16 cellular contexts compared by ENCODE assay signal in the genomic region with DNA sequence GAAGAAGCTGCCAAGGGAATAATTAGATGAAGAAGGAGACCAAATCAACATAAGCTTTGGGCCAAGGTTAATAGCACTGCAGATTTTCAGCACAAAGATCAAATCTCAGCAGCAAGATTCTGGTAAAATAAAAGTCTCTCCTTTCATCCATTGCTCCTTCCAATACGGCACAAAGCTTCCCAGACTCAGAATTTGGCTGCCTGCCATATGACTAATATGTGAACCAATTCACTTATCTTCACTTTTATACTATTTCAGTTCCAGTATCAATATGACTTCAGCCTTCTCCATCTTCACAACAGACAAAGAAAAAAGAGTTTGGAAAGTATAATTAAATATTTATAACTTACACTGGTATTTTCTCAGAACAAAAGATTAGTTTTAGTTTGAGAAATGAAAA.
DNase-seq lines count a peak whose midpoint lies in the region; ATAC-seq and TF ChIP-seq lines count a peak whose summit lies in the region.
"Had no signal": no experiment of that assay in that cellular context is flagged by ENCODE, and none has a peak within 500 bp of the region (broad histone marks: within the 10 kb centered on the region; RNA-seq: fewer than 3 reads in every experiment).

No MANE protein-coding gene starts in this region.

- H3K9me3 ChIP-seq in sigmoid colon = no peaks in the 10 kb centered on the region

- intact Hi-C loops in sigmoid colon (cut with DNase I) = no loop called here
- intact Hi-C loops in CD14-positive monocyte (cut with micrococcal nuclease) = no loop called here

- H3K27ac Mint-ChIP-seq in CD14-positive monocyte = no peak overlapping the region
- H3K27ac Mint-ChIP-seq: activated naive CD4-positive, alpha-beta T cell treated with anti-CD3 and anti-CD28 coated beads, Interleukin-2, amount 50 U/mL, for 24 hours; B cell; stimulated activated memory B cell treated with anti-CD40 and anti-IgM and Interleukin-4, amounts not matched to agents 10 μg/mL and 1 μg/mL and 100 μg/mL, for 72 hours had no signal

- no peaks in the 10 kb centered on the region for H3K36me3 ChIP-seq in sigmoid colon
- H3K36me3 ChIP-seq: Peyer's patch had no signal

- H3K27me3 Mint-ChIP-seq in CD14-positive monocyte (ENCODE audit: low read depth in 3 of 3) = no peaks in the 10 kb centered on the region
- H3K27me3 Mint-ChIP-seq: activated naive CD4-positive, alpha-beta T cell treated with anti-CD3 and anti-CD28 coated beads, Interleukin-2, amount 50 U/mL, for 24 hours; B cell; stimulated activated memory B cell treated with anti-CD40 and anti-IgM and Interleukin-4, amounts not matched to agents 10 μg/mL and 1 μg/mL and 100 μg/mL, for 72 hours had no signal

- H3K27ac ChIP-seq in sigmoid colon = no peak overlapping the region
- H3K27ac ChIP-seq: Peyer's patch had no signal

- TF ChIP-seq RAD21 in Ishikawa (IDR thresholded peaks at IDR 0.05; ENCODE audit: low read depth) = no peak

- H3K27me3 ChIP-seq in sigmoid colon = no peaks in the 10 kb centered on the region
- H3K27me3 ChIP-seq: Peyer's patch had no signal

- no peak for TF ChIP-seq POLR2A in sigmoid colon (IDR thresholded peaks at IDR 0.05)

- ATAC-seq in HG03196 (IDR thresholded peaks at IDR 0.05; ENCODE audit: unreplicated experiment) (no peak), HG03469 (IDR thresholded peaks at IDR 0.05; ENCODE audit: unreplicated experiment) (no peak)
- ATAC-seq: stimulated activated memory B cell treated with anti-CD40 and anti-IgM and Interleukin-4, amounts not matched to agents 10 μg/mL and 1 μg/mL and 100 μg/mL, for 72 hours had no signal

- no peak for TF ChIP-seq CTCF in astrocyte of the spinal cord (IDR thresholded peaks at IDR 0.05; ENCODE audit: low read depth, low read length)
- TF ChIP-seq CTCF in sigmoid colon (IDR thresholded peaks at IDR 0.05) = no peak
- TF ChIP-seq CTCF in CD14-positive monocyte (IDR thresholded peaks at IDR 0.05) = no peak

- DNase-seq in DMS53 (lab: John Stamatoyannopoulos, UW) = peak; percentile 33
- DNase-seq in astrocyte of the spinal cord (ENCODE audit: low read depth, low spot score) = peak; percentile 86
- peak; percentile 0 for DNase-seq in myocyte (ENCODE audit: low read depth)
- no peak for DNase-seq in sigmoid colon
- DNase-seq in CD14-positive monocyte (ENCODE audit: low spot score) = no peak
- DNase-seq: activated CD8-positive, alpha-beta memory T cell treated with anti-CD3 and anti-CD28 coated beads for 24 hours; effector memory CD4-positive, alpha-beta T cell; KG1; NCI-H2107 had no signal

- H3K36me3 Mint-ChIP-seq in CD14-positive monocyte = no peaks in the 10 kb centered on the region
- H3K36me3 Mint-ChIP-seq: activated naive CD4-positive, alpha-beta T cell treated with anti-CD3 and anti-CD28 coated beads, Interleukin-2, amount 50 U/mL, for 24 hours had no signal

- no peaks in the 10 kb centered on the region for H3K4me1 Mint-ChIP-seq in CD14-positive monocyte
- H3K4me1 Mint-ChIP-seq: activated naive CD4-positive, alpha-beta T cell treated with anti-CD3 and anti-CD28 coated beads, Interleukin-2, amount 50 U/mL, for 24 hours; B cell; stimulated activated memory B cell treated with anti-CD40 and anti-IgM and Interleukin-4, amounts not matched to agents 10 μg/mL and 1 μg/mL and 100 μg/mL, for 72 hours had no signal

- 0 to 23% methylated on average over 1 of the region's 1 CpG for WGBS in sigmoid colon, 2 donors

- no peaks in the 10 kb centered on the region for H3K4me1 ChIP-seq in sigmoid colon
- H3K4me1 ChIP-seq: Peyer's patch had no signal

- no peak overlapping the region for H3K4me3 ChIP-seq in astrocyte of the spinal cord (ENCODE audit: low read depth, low read length)
- no peak overlapping the region for H3K4me3 ChIP-seq in sigmoid colon
- H3K4me3 ChIP-seq: Peyer's patch had no signal

- TF ChIP-seq EP300 in Ishikawa (IDR thresholded peaks at IDR 0.05; ENCODE audit: borderline replicate concordance) (no peak), sigmoid colon (IDR thresholded peaks at IDR 0.05) (no peak)

- H3K9me3 Mint-ChIP-seq in CD14-positive monocyte = peaks cover 7 to 28% (median 19%) of the 10 kb centered on the region in 7 donors

- in situ Hi-C loops in astrocyte of the spinal cord (cut with HindIII; ENCODE audit: low sequenced_read_pairs) = no loop called here

- no peak overlapping the region for H3K4me3 Mint-ChIP-seq in CD14-positive monocyte
- H3K4me3 Mint-ChIP-seq: activated naive CD4-positive, alpha-beta T cell treated with anti-CD3 and anti-CD28 coated beads, Interleukin-2, amount 50 U/mL, for 24 hours; B cell; stimulated activated memory B cell treated with anti-CD40 and anti-IgM and Interleukin-4, amounts not matched to agents 10 μg/mL and 1 μg/mL and 100 μg/mL, for 72 hours had no signal

TF ChIP-seq in Ishikawa, 13 proteins besides CTCF, POLR2A, EP300 and RAD21:
- TF ChIP-seq NFIC (IDR thresholded peaks at IDR 0.05) (peak; percentile 31; the same call in 1 of the 2 replicates), ZBTB7A (IDR thresholded peaks at IDR 0.05; ENCODE audit: low read depth) (no peak)

Comparison
In these comparisons a context has a peak if more than half of its experiments do, and no peak if none do; other contexts are left out.
1. DNase-seq: peak in DMS53 (single experiment), astrocyte of the spinal cord (single experiment) and myocyte (single experiment); none in sigmoid colon (single experiment) and CD14-positive monocyte (single experiment).